In the genomic region with DNA sequence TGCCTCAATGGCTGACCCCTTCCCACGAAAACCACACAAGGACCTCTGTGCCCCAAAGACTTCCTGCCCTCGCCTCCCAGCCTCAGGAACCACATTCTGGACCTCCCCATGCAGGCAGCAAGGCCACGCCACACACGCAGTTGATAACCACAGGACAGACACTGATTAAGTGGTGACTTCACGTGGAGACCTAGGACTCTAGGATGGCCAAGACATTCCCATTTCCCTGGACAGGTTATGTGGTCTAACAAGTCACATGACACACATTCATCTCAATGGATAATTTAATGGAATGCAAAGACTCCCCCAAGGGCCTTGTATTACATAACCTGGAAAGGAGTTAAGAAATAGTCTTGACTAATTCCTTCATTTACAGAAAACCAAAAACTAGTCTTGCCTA, we compare ENCODE assay signal across 12 cellular contexts.
DNase-seq lines count a peak whose midpoint lies in the region; ATAC-seq, FAIRE-seq and TF ChIP-seq lines count a peak whose summit lies in the region.
"Had no signal": no experiment of that assay in that cellular context is flagged by ENCODE, and none has a peak within 500 bp of the region (broad histone marks: within the 10 kb centered on the region; RNA-seq: fewer than 3 reads in every experiment).

No MANE protein-coding gene starts in this region.

- H2AFZ ChIP-seq in GM23248 (no peak overlapping the region), K562 (ENCODE audit: low read depth, low read length) (no peak overlapping the region)

- intact Hi-C loops in K562 (cut with micrococcal nuclease): no loop called here
- intact Hi-C loops in natural killer cell (cut with micrococcal nuclease): no loop called here

- CTCF ChIA-PET in K562 (lab: Yijun Ruan, JAX; ENCODE audit: low intra/inter-chr PET ratio): no interaction called here

- TF ChIP-seq CTCF in K562 (IDR thresholded peaks at IDR 0.05 in 2 of 3, conservative IDR thresholded peaks at IDR 0.05 in 1 of 3; ENCODE audit: insufficient read depth in 2 of 3, low read depth in 1 of 3, low read length in 3 of 3) (no peak), natural killer cell (IDR thresholded peaks at IDR 0.05) (no peak)

- no peak for FAIRE-seq in K562 (lab: Jason Lieb, UNC)
- FAIRE-seq: endothelial cell of umbilical vein had no signal

- H3K27me3 Mint-ChIP-seq in natural killer cell (ENCODE audit: low read depth in 2 of 2): no peaks in the 10 kb centered on the region

- TF ChIP-seq EP300 in K562 (IDR thresholded peaks at IDR 0.05; ENCODE audit: low read length): no peak

- H3K9me3 Mint-ChIP-seq in natural killer cell: no peaks in the 10 kb centered on the region

- peak; percentile 53 for DNase-seq in GM23248
- no peak for DNase-seq in K562 (ENCODE audit: extremely low read depth in 1 of 4, low spot score in 3 of 4)
- no peak for DNase-seq in natural killer cell
- DNase-seq in NCI-H2227 (lab: John Stamatoyannopoulos, UW; ENCODE audit: unreplicated experiment): no peak
- DNase-seq in Ammon's horn (ENCODE audit: low spot score): no peak
- DNase-seq: MM.1S, NCI-H748 treated with DMSO at 0.1 percent for 48 hours had no signal

- H3K9me2 ChIP-seq in GM23248 (ENCODE audit: insufficient read depth): no peaks in the 10 kb centered on the region

- H3K27ac Mint-ChIP-seq in natural killer cell: peak overlapping the region; percentile 11 to 84

- TF ChIP-seq POLR2A in K562 (conservative IDR thresholded peaks at IDR 0.05): no peak

- no peaks in the 10 kb centered on the region for H3K27me3 ChIP-seq in BLaER1 treated with 17β-estradiol and CSF1 and Interleukin-3, amounts not matched to agents 10 nM and 100 nM
- no peaks in the 10 kb centered on the region for H3K27me3 ChIP-seq in GM23248 (replicated peaks; ENCODE audit: insufficient read depth)
- H3K27me3 ChIP-seq in K562 (ENCODE audit: control insufficient read depth in 2 of 2, insufficient read depth in 2 of 2, low read length in 2 of 2): no peaks in the 10 kb centered on the region

- no peak overlapping the region; a peak in 1 of 22 replicates for H3K9ac ChIP-seq in BLaER1 treated with 17β-estradiol and CSF1 and Interleukin-3, amounts not matched to agents 10 nM and 100 nM
- H3K9ac ChIP-seq in GM23248 (no peak overlapping the region), K562 (ENCODE audit: insufficient read depth in 1 of 2, low read depth in 2 of 2, low read length in 2 of 2) (no peak overlapping the region)

- ATAC-seq in K562 (no peak), natural killer cell (no peak), HG03175 (IDR thresholded peaks at IDR 0.05; ENCODE audit: unreplicated experiment) (no peak), GM21526 (IDR thresholded peaks at IDR 0.05; ENCODE audit: low FRiP score, unreplicated experiment) (no peak)

- BruUV-seq in K562 (replicated peaks; lab: Mats Ljungman, UMichigan): no TSS peak

- H3K36me3 Mint-ChIP-seq in natural killer cell: no peaks in the 10 kb centered on the region

- H3K4me3 ChIP-seq in BLaER1 treated with 17β-estradiol and CSF1 and Interleukin-3, amounts not matched to agents 10 nM and 100 nM: no peak overlapping the region
- no peak overlapping the region for H3K4me3 ChIP-seq in GM23248
- H3K4me3 ChIP-seq in K562: no peak overlapping the region
- H3K4me3 ChIP-seq: SK-N-MC had no signal

- H3K36me3 ChIP-seq in BLaER1 treated with 17β-estradiol and CSF1 and Interleukin-3, amounts not matched to agents 10 nM and 100 nM: peaks cover 95 to 100% (median 98%) of the 10 kb centered on the region in 11 experiments
- H3K36me3 ChIP-seq in GM23248 (ENCODE audit: low read depth) (peaks cover 57% of the 10 kb centered on the region), K562 (ENCODE audit: control insufficient read depth, insufficient read depth, low read length) (peaks cover 98% of the 10 kb centered on the region)

- peaks cover 8 to 28% of the 10 kb centered on the region in 2 donors for H3K4me1 Mint-ChIP-seq in natural killer cell

- peaks cover 25% of the 10 kb centered on the region for H3K79me2 ChIP-seq in GM23248 (ENCODE audit: insufficient read depth)
- no peaks in the 10 kb centered on the region for H3K79me2 ChIP-seq in K562 (ENCODE audit: control insufficient read depth, insufficient read depth, low read length)

- peaks cover 28% of the 10 kb centered on the region for H3F3A ChIP-seq in GM23248 (ENCODE audit: insufficient read depth)

- in situ Hi-C loops in GM23248 (cut with MboI): no loop called here
- in situ Hi-C loops in K562 (cut with MboI): no loop called here

- H3K9me1 ChIP-seq in K562 (ENCODE audit: control insufficient read depth, insufficient read depth, low read length): no peaks in the 10 kb centered on the region

- POLR2A ChIA-PET in K562 (lab: Yijun Ruan, JAX): interaction anchor here (1.6 kb wide), 1 partner anchor 10 kb away, joined by 3 read pairs; no protein-coding TSS in a partner anchor

- no peaks in the 10 kb centered on the region for H3K9me3 ChIP-seq in BLaER1 treated with 17β-estradiol and CSF1 and Interleukin-3, amounts not matched to agents 10 nM and 100 nM (replicated peaks in 1 of 11)
- H3K9me3 ChIP-seq in GM23248 (ENCODE audit: low read depth) (no peaks in the 10 kb centered on the region), K562 (replicated peaks; ENCODE audit: control insufficient read depth, insufficient read depth, low read depth, low read length) (no peaks in the 10 kb centered on the region)

- WGBS in GM23248 (ENCODE audit: low coverage in 1 of 2, low lambda C conversion rate in 2 of 2, missing lambda C conversion rate in 2 of 2), 2 experiments: 92 to 100% methylated on average over 5 of the region's 5 CpGs
- WGBS in K562 (ENCODE audit: insufficient coverage, low coverage, missing lambda C conversion rate): 53% methylated on average over 5 of the region's 5 CpGs

- TF ChIP-seq RAD21 in K562 (CRISPR knock-in tag; conservative IDR thresholded peaks at IDR 0.05 in 1 of 2, IDR thresholded peaks at IDR 0.05 in 1 of 2): no peak

- peak overlapping the region; percentile 76 to 98 (median 92); a peak in 19 of 22 replicates for H3K4me2 ChIP-seq in BLaER1 treated with 17β-estradiol and CSF1 and Interleukin-3, amounts not matched to agents 10 nM and 100 nM
- H3K4me2 ChIP-seq in GM23248 (ENCODE audit: unreplicated experiment): no peak overlapping the region
- H3K4me2 ChIP-seq in K562 (ENCODE audit: insufficient read depth, low read length): no peak overlapping the region

- H3K27ac ChIP-seq in BLaER1 treated with 17β-estradiol and CSF1 and Interleukin-3, amounts not matched to agents 10 nM and 100 nM: peak overlapping the region in 8 of 11 experiments; percentile 23 to 77 (median 70); a peak in 11 of 22 replicates
- H3K27ac ChIP-seq in GM23248 (no peak overlapping the region), K562 (ENCODE audit: extremely low read depth, low read depth, low read length) (no peak overlapping the region)
- H3K27ac ChIP-seq: SK-N-MC had no signal

- H3K4me3 Mint-ChIP-seq in natural killer cell: no peak overlapping the region

- H3K4me1 ChIP-seq in BLaER1 treated with 17β-estradiol and CSF1 and Interleukin-3, amounts not matched to agents 10 nM and 100 nM: peaks cover 29 to 69% (median 47%) of the 10 kb centered on the region in 10 experiments
- H3K4me1 ChIP-seq in GM23248 (ENCODE audit: insufficient read depth): peaks cover 10% of the 10 kb centered on the region; the same call in 1 of the 2 replicates
- H3K4me1 ChIP-seq in K562 (replicated peaks in 1 of 2; ENCODE audit: control insufficient read depth in 2 of 2, insufficient read depth in 2 of 2, low read length in 2 of 2): peaks cover 0 to 4% of the 10 kb centered on the region in 2 experiments; a peak in 1 of 5 replicates

- H4K20me1 ChIP-seq in BLaER1 treated with 17β-estradiol and CSF1 and Interleukin-3, amounts not matched to agents 10 nM and 100 nM: peaks cover 31 to 99% (median 70%) of the 10 kb centered on the region in 11 experiments
- no peaks in the 10 kb centered on the region for H4K20me1 ChIP-seq in GM23248 (ENCODE audit: insufficient read depth)
- H4K20me1 ChIP-seq in K562 (replicated peaks; ENCODE audit: control insufficient read depth, insufficient read depth, low read length): no peaks in the 10 kb centered on the region; the same call in 1 of the 2 replicates

TF ChIP-seq in K562, 482 proteins besides CTCF, POLR2A, EP300 and RAD21:
- TF ChIP-seq, protein P1, sequence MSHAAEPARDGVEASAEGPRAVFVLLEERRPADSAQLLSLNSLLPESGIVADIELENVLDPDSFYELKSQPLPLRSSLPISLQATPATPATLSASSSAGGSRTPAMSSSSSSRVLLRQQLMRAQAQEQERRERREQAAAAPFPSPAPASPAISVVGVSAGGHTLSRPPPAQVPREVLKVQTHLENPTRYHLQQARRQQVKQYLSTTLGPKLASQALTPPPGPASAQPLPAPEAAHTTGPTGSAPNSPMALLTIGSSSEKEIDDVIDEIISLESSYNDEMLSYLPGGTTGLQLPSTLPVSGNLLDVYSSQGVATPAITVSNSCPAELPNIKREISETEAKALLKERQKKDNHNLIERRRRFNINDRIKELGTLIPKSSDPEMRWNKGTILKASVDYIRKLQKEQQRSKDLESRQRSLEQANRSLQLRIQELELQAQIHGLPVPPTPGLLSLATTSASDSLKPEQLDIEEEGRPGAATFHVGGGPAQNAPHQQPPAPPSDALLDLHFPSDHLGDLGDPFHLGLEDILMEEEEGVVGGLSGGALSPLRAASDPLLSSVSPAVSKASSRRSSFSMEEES (CRISPR knock-in tag; IDR thresholded peaks at IDR 0.05): peak; percentile 85
- TF ChIP-seq POLR2G (IDR thresholded peaks at IDR 0.05; ENCODE audit: low read depth, low read length) (0 out of 2 replicates have a peak, but pooled peaks have one; percentile 11), FOS (IDR thresholded peaks at IDR 0.05; ENCODE audit: extremely low read depth, insufficient read length) (no peak)

Comparison
In these comparisons a context has a peak if more than half of its experiments do, and no peak if none do; other contexts are left out.
1. H3K27ac ChIP-seq: peak in BLaER1 treated with 17β-estradiol and CSF1 and Interleukin-3, amounts not matched to agents 10 nM and 100 nM (8 of 11); none in GM23248 (single experiment) and K562 (single experiment).
2. H3K4me2 ChIP-seq: peak in BLaER1 treated with 17β-estradiol and CSF1 and Interleukin-3, amounts not matched to agents 10 nM and 100 nM (11 of 11); none in GM23248 (single experiment) and K562 (single experiment).